In genomic region chr2:24571828-24572442, GRCh38 we compare ENCODE assay signal across 18 cellular contexts.
"Had no signal": no experiment of that assay in that cellular context is flagged by ENCODE, and none has a peak within 500 bp of the region (broad histone marks: within the 10 kb centered on the region; RNA-seq: fewer than 3 reads in every experiment).

No MANE protein-coding gene starts in this region.

- DNase-seq: activated B cell treated with CpG ODN at 0.5 μM for 24 hours; activated CD4-positive, alpha-beta T cell treated with anti-CD3 and anti-CD28 coated beads, Interleukin-2, amount 50 U/mL, for 1 hour; activated gamma-delta T cell treated with Interleukin-2 at 50 U/mL for 16 hours; dorsolateral prefrontal cortex; endodermal cell; left lung; mammary epithelial cell; naive thymus-derived CD4-positive, alpha-beta T cell; nucleus accumbens; right lobe of liver; SJCRH30; stomach; upper lobe of right lung had no signal

- H3K9me3 ChIP-seq: ascending aorta, left lung, prostate gland, right lobe of liver, SJCRH30, stomach, thoracic aorta, upper lobe of right lung had no signal

- H3K27me3 Mint-ChIP-seq: activated B cell treated with CpG ODN at 0.5 μM for 24 hours; naive thymus-derived CD4-positive, alpha-beta T cell had no signal

- H3K27ac Mint-ChIP-seq: activated B cell treated with CpG ODN at 0.5 μM for 24 hours, endodermal cell had no signal

- H3K27me3 ChIP-seq: ascending aorta, dorsolateral prefrontal cortex, left lung, right lobe of liver, SJCRH30, stomach, upper lobe of right lung had no signal

- FAIRE-seq: keratinocyte, TTC549 had no signal

- H3K27ac ChIP-seq: ascending aorta, dorsolateral prefrontal cortex, left lung, prostate gland, right lobe of liver, SJCRH30, stomach, thoracic aorta, upper lobe of right lung had no signal

- H3K4me3 ChIP-seq: ascending aorta, dorsolateral prefrontal cortex, left lung, prostate gland, right lobe of liver, SJCRH30, stomach, thoracic aorta, upper lobe of right lung had no signal

- H3K4me3 Mint-ChIP-seq: activated B cell treated with CpG ODN at 0.5 μM for 24 hours; endodermal cell; naive thymus-derived CD4-positive, alpha-beta T cell had no signal

- ATAC-seq: left lung; naive thymus-derived CD4-positive, alpha-beta T cell; right lobe of liver; upper lobe of right lung had no signal

- H3K36me3 ChIP-seq: ascending aorta, left lung, prostate gland, right lobe of liver, thoracic aorta, upper lobe of right lung had no signal

- H3K4me1 ChIP-seq: prostate gland, right lobe of liver, SJCRH30 had no signal

- H3K9me3 Mint-ChIP-seq: activated B cell treated with CpG ODN at 0.5 μM for 24 hours had no signal
